ENCODE assay signal across 19 cellular contexts in genomic region chr3:23489338-23490158, GRCh38.
DNase-seq lines count a peak whose midpoint lies in the region; ATAC-seq, FAIRE-seq and TF ChIP-seq lines count a peak whose summit lies in the region.
"Had no signal": no experiment of that assay in that cellular context is flagged by ENCODE, and none has a peak within 500 bp of the region (broad histone marks: within the 10 kb centered on the region; RNA-seq: fewer than 3 reads in every experiment).

No MANE protein-coding gene starts in this region.

- H3K4me3 ChIP-seq in fibroblast of lung (replicated peaks in 1 of 4; ENCODE audit: control extremely low read depth in 1 of 4, insufficient read depth in 1 of 4, low read depth in 3 of 4, low read length in 4 of 4) (no peak overlapping the region), neuronal stem cell (ENCODE audit: low read length in 2 of 2) (no peak overlapping the region)
- H3K4me3 ChIP-seq: sigmoid colon had no signal

- TF ChIP-seq CTCF in fibroblast of lung (conservative IDR thresholded peaks at IDR 0.05 in 1 of 2, IDR thresholded peaks at IDR 0.05 in 1 of 2; ENCODE audit: low read depth in 1 of 2, low read length in 2 of 2), result no peak

- no peak overlapping the region for H3K4me2 ChIP-seq in fibroblast of lung (ENCODE audit: extremely low read depth, insufficient read depth, low read length)
- peak overlapping the region; percentile 14 for H3K4me2 ChIP-seq in neuronal stem cell (ENCODE audit: insufficient read depth, low read length, poor library complexity, severe bottlenecking)

- H3K27me3 ChIP-seq in fibroblast of lung (ENCODE audit: control insufficient read depth, insufficient read depth, low read length) (no peaks in the 10 kb centered on the region), neuronal stem cell (ENCODE audit: control insufficient read depth in 3 of 3, insufficient read depth in 3 of 3, low read depth in 1 of 3, low read length in 3 of 3) (no peaks in the 10 kb centered on the region)
- H3K27me3 ChIP-seq: BE2C, sigmoid colon had no signal

- H3K18ac ChIP-seq in neuronal stem cell (ENCODE audit: low read length), result no peak overlapping the region

- no peak overlapping the region for H2BK15ac ChIP-seq in neuronal stem cell (ENCODE audit: low read length)

- H2BK12ac ChIP-seq in neuronal stem cell (ENCODE audit: low read length), result no peak overlapping the region

- no CpG with 5 or more reads among the region's 7 CpGs for WGBS in neuronal stem cell (ENCODE audit: extremely low coverage in 2 of 2, insufficient read length in 2 of 2, insufficient replicate concordance in 1 of 2), 2 donors

- H2AFZ ChIP-seq in fibroblast of lung (ENCODE audit: low read length), result no peak overlapping the region
- peak overlapping the region; percentile 13 for H2AFZ ChIP-seq in neuronal stem cell (ENCODE audit: low read length)

- no peak overlapping the region for H4K91ac ChIP-seq in neuronal stem cell (ENCODE audit: low read depth, low read length, poor library complexity)

- DNase-seq in GM19239 (ENCODE audit: insufficient read length, low spot score), result no peak
- DNase-seq in MV-4-11 (lab: John Stamatoyannopoulos, UW), result peak; percentile 11
- DNase-seq in fibroblast of lung (ENCODE audit: low read depth in 2 of 2), result peak; percentile 15 to 58
- DNase-seq in neuronal stem cell (ENCODE audit: low spot score), result no peak
- DNase-seq: activated CD8-positive, alpha-beta T cell treated with anti-CD3 and anti-CD28 coated beads, Interleukin-2, amount 10 ng/mL, durations not matched to agents 7 days and 5 days; BE2C; Calu3; effector memory CD8-positive, alpha-beta T cell; GDM1; KG1; NCI-H2171 treated with DMSO at 0.1 percent for 48 hours; sigmoid colon; SW 1271; WERI-Rb-1 had no signal

- H2BK5ac ChIP-seq in neuronal stem cell (ENCODE audit: low read length), result no peak overlapping the region

- no peak overlapping the region for H2AK5ac ChIP-seq in neuronal stem cell (ENCODE audit: low read depth, low read length)

- no peak overlapping the region for H4K8ac ChIP-seq in neuronal stem cell (ENCODE audit: low read depth, low read length)

- H3K79me1 ChIP-seq in neuronal stem cell (ENCODE audit: low read depth, low read length), result no peaks in the 10 kb centered on the region

- no peaks in the 10 kb centered on the region for H4K20me1 ChIP-seq in fibroblast of lung (ENCODE audit: control insufficient read depth, extremely low read depth, insufficient read depth, low read length)

- H3K9me3 ChIP-seq in fibroblast of lung (ENCODE audit: control insufficient read depth, insufficient read depth, low read depth, low read length) (no peaks in the 10 kb centered on the region), neuronal stem cell (replicated peaks in 1 of 2; ENCODE audit: control insufficient read depth in 2 of 2, insufficient read depth in 1 of 2, low read depth in 1 of 2, low read length in 2 of 2) (peaks cover 3 to 20% of the 10 kb centered on the region in 2 donors)
- H3K9me3 ChIP-seq: BE2C had no signal

- H3K23ac ChIP-seq in neuronal stem cell (ENCODE audit: low read depth, low read length, poor library complexity), result no peak overlapping the region

- peak; percentile 56 for FAIRE-seq in GM19239 (lab: Jason Lieb, UNC)
- FAIRE-seq: GM12891 had no signal

- no peak overlapping the region for H2BK120ac ChIP-seq in neuronal stem cell (ENCODE audit: low read depth, low read length)

- no peaks in the 10 kb centered on the region for H3K4me1 ChIP-seq in fibroblast of lung (ENCODE audit: control insufficient read depth, extremely low read depth, insufficient read depth, low read length)
- H3K4me1 ChIP-seq in neuronal stem cell (ENCODE audit: control insufficient read depth in 2 of 2, insufficient read depth in 1 of 2, low read depth in 1 of 2, low read length in 2 of 2), result peaks cover 6 to 18% of the 10 kb centered on the region in 2 donors
- H3K4me1 ChIP-seq: BE2C had no signal

- H3K79me2 ChIP-seq in fibroblast of lung (ENCODE audit: control insufficient read depth, insufficient read depth, low read length), result no peaks in the 10 kb centered on the region

- no peak overlapping the region for H3K14ac ChIP-seq in neuronal stem cell (ENCODE audit: low read length)

- no peak overlapping the region for H3K9ac ChIP-seq in fibroblast of lung (ENCODE audit: insufficient read depth, low read length)
- no peak overlapping the region for H3K9ac ChIP-seq in neuronal stem cell (ENCODE audit: low read depth, low read length, poor library complexity)

- H3K27ac ChIP-seq in fibroblast of lung (ENCODE audit: insufficient read depth, low read length), result no peak overlapping the region
- H3K27ac ChIP-seq in neuronal stem cell (replicated peaks; ENCODE audit: low read length), result no peak overlapping the region
- H3K27ac ChIP-seq: sigmoid colon, WERI-Rb-1 had no signal

- ATAC-seq in HG02642 (IDR thresholded peaks at IDR 0.05; ENCODE audit: poor library complexity, unreplicated experiment) (no peak), HG03565 (IDR thresholded peaks at IDR 0.05; ENCODE audit: unreplicated experiment) (no peak), HG02981 (IDR thresholded peaks at IDR 0.05; ENCODE audit: unreplicated experiment) (no peak)
- ATAC-seq: activated CD8-positive, alpha-beta T cell treated with anti-CD3 and anti-CD28 coated beads, Interleukin-2, amount 10 ng/mL, durations not matched to agents 7 days and 5 days; effector memory CD8-positive, alpha-beta T cell; left lobe of liver had no signal

- no peak overlapping the region for H3K4ac ChIP-seq in neuronal stem cell (ENCODE audit: low read length)

- H3K36me3 ChIP-seq in fibroblast of lung (ENCODE audit: control insufficient read depth, insufficient read depth, low read length) (no peaks in the 10 kb centered on the region), neuronal stem cell (replicated peaks in 1 of 2; ENCODE audit: control insufficient read depth in 2 of 2, insufficient read depth in 2 of 2, low read length in 2 of 2) (no peaks in the 10 kb centered on the region)
- H3K36me3 ChIP-seq: BE2C, sigmoid colon, WERI-Rb-1 had no signal

Comparison
In these comparisons a context has a peak if more than half of its experiments do, and no peak if none do; other contexts are left out.
1. DNase-seq: peak in MV-4-11 (single experiment) and fibroblast of lung (2 of 2); none in GM19239 (single experiment) and neuronal stem cell (single experiment).